In genomic region chr13:93771782-93772181, GRCh38 we compare ENCODE assay signal across 22 cellular contexts.
"Had no signal": no experiment of that assay in that cellular context is flagged by ENCODE, and none has a peak within 500 bp of the region (broad histone marks: within the 10 kb centered on the region; RNA-seq: fewer than 3 reads in every experiment).

No MANE protein-coding gene starts in this region.

- H3K4me3 Mint-ChIP-seq: activated CD8-positive, alpha-beta T cell treated with anti-CD3 and anti-CD28 coated beads for 36 hours; activated naive CD4-positive, alpha-beta T cell treated with anti-CD3 and anti-CD28 coated beads, Interleukin-2, amount 50 U/mL, for 24 hours; activated T-cell treated with anti-CD3 and anti-CD28 coated beads, Interleukin-2, amount 50 U/mL, for 4 hours; dendritic cell treated with granulocyte-macrophage colony-stimulating factor and Interleukin-4, amounts not matched to agents 40 ng/mL and 50 ng/mL, for 4 days; memory B cell; natural killer cell; T-helper 17 cell; WTC11 had no signal

- H3K27me3 ChIP-seq: left lung, right atrium auricular region, suprapubic skin had no signal

- ATAC-seq: activated CD8-positive, alpha-beta T cell treated with anti-CD3 and anti-CD28 coated beads for 36 hours; activated T-cell treated with anti-CD3 and anti-CD28 coated beads, Interleukin-2, amount 50 U/mL, for 4 hours; left lung; natural killer cell; stimulated activated naive CD8-positive, alpha-beta T cell treated with anti-CD3 and anti-CD28 coated beads, Interleukin-15, Interleukin-2, amounts not matched to agents 100 U/mL and 50 U/mL, for 24 hours; T-helper 17 cell had no signal

- DNase-seq: activated CD4-positive, alpha-beta T cell treated with anti-CD3 and anti-CD28 coated beads for 48 hours; activated CD8-positive, alpha-beta T cell treated with anti-CD3 and anti-CD28 coated beads for 36 hours; activated effector memory CD4-positive, alpha-beta T cell treated with Interleukin-2 at 50 U/mL for 16 hours; activated T-cell treated with anti-CD3 and anti-CD28 coated beads, Interleukin-2, amount 50 U/mL, for 4 hours; amniotic stem cell; cerebellar nuclear complex; effector memory CD4-positive, alpha-beta T cell; left lung; natural killer cell; nucleus accumbens; stimulated activated CD4-positive, alpha-beta T cell treated with anti-CD3 and anti-CD28 coated beads, Interleukin-4, amount 100 ng/mL, for 4 hours; stimulated activated CD8-positive, alpha-beta memory T cell treated with anti-CD3 and anti-CD28 coated beads, Interleukin-4, amount 100 ng/mL, for 48 hours; stimulated activated naive CD8-positive, alpha-beta T cell treated with anti-CD3 and anti-CD28 coated beads, Interleukin-15, Interleukin-2, amounts not matched to agents 100 U/mL and 50 U/mL, for 24 hours; T-helper 17 cell; trophoblast cell had no signal

- H3K36me3 ChIP-seq: left lung, right atrium auricular region, suprapubic skin had no signal

- H3K27me3 Mint-ChIP-seq: activated CD8-positive, alpha-beta T cell treated with anti-CD3 and anti-CD28 coated beads for 36 hours; dendritic cell treated with granulocyte-macrophage colony-stimulating factor and Interleukin-4, amounts not matched to agents 40 ng/mL and 50 ng/mL, for 4 days; memory B cell had no signal

- H3K4me1 Mint-ChIP-seq: activated naive CD4-positive, alpha-beta T cell treated with anti-CD3 and anti-CD28 coated beads, Interleukin-2, amount 50 U/mL, for 24 hours; memory B cell; natural killer cell; T-helper 17 cell had no signal

- H3K27ac ChIP-seq: left lung, right atrium auricular region, suprapubic skin had no signal

- H3K4me2 ChIP-seq: smooth muscle cell had no signal

- H3K4me1 ChIP-seq: left lung, suprapubic skin had no signal

- H3K4me3 ChIP-seq: left lung, right atrium auricular region, smooth muscle cell, suprapubic skin had no signal

- H3K27ac Mint-ChIP-seq: activated CD8-positive, alpha-beta T cell treated with anti-CD3 and anti-CD28 coated beads for 36 hours; activated naive CD4-positive, alpha-beta T cell treated with anti-CD3 and anti-CD28 coated beads, Interleukin-2, amount 50 U/mL, for 24 hours; dendritic cell treated with granulocyte-macrophage colony-stimulating factor and Interleukin-4, amounts not matched to agents 40 ng/mL and 50 ng/mL, for 4 days; memory B cell; natural killer cell; T-helper 17 cell; WTC11 had no signal

- H3K9me3 Mint-ChIP-seq: activated CD8-positive, alpha-beta T cell treated with anti-CD3 and anti-CD28 coated beads for 36 hours; activated naive CD4-positive, alpha-beta T cell treated with anti-CD3 and anti-CD28 coated beads, Interleukin-2, amount 50 U/mL, for 24 hours; activated T-cell treated with anti-CD3 and anti-CD28 coated beads, Interleukin-2, amount 50 U/mL, for 4 hours; WTC11 had no signal

- H3K36me3 Mint-ChIP-seq: activated naive CD4-positive, alpha-beta T cell treated with anti-CD3 and anti-CD28 coated beads, Interleukin-2, amount 50 U/mL, for 24 hours; memory B cell; natural killer cell; WTC11 had no signal

- H3K9me3 ChIP-seq: left lung, right atrium auricular region, suprapubic skin had no signal
